Comparison of ENCODE assay signal across 11 cellular contexts in the genomic region with DNA sequence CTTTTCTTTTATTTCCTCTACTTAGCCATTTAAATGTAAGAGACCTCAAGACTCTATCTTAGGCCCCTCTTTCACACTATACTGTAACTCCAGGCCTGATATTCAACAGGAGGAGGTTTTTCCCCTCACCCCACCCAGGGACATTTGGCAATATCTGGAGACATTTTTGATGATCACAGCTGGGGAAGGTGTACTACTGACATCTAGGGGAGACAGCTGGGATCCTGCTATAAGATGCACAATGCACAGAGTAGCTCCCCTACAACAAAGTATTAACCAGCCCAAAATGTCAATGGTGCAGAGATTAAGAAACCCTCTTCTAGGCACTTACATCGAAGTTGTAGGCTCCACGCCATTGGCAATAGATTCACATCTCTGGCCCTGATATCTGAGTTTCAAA.
DNase-seq lines count a peak whose midpoint lies in the region; ATAC-seq and TF ChIP-seq lines count a peak whose summit lies in the region.
"Had no signal": no experiment of that assay in that cellular context is flagged by ENCODE, and none has a peak within 500 bp of the region (broad histone marks: within the 10 kb centered on the region; RNA-seq: fewer than 3 reads in every experiment).

No MANE protein-coding gene starts in this region.

- POLR2A ChIA-PET in CD8-positive, alpha-beta T cell (lab: Charles Lee): no interaction called here

- TF ChIP-seq CTCF in glutamatergic neuron (IDR thresholded peaks at IDR 0.05; ENCODE audit: partially characterized antibody, unreplicated experiment): no peak
- TF ChIP-seq CTCF in upper lobe of left lung (IDR thresholded peaks at IDR 0.05): no peak
- no peak for TF ChIP-seq CTCF in CD8-positive, alpha-beta T cell (IDR thresholded peaks at IDR 0.05)

- CTCF ChIA-PET in CD8-positive, alpha-beta T cell (lab: Charles Lee): no interaction called here

- no peaks in the 10 kb centered on the region for H3K9me3 ChIP-seq in GM23248 (ENCODE audit: low read depth)
- no peaks in the 10 kb centered on the region for H3K9me3 ChIP-seq in upper lobe of left lung
- H3K9me3 ChIP-seq in CD8-positive, alpha-beta T cell (ENCODE audit: low read length): no peaks in the 10 kb centered on the region
- H3K9me3 ChIP-seq: left ventricle myocardium inferior had no signal

- no peak for TF ChIP-seq POLR2A in upper lobe of left lung (IDR thresholded peaks at IDR 0.05)

- H3K27ac ChIP-seq in GM23248 (no peak overlapping the region), upper lobe of left lung (no peak overlapping the region)
- no peak overlapping the region for H3K27ac ChIP-seq in CD8-positive, alpha-beta T cell (ENCODE audit: low read depth, low read length)
- H3K27ac ChIP-seq: left ventricle myocardium inferior had no signal

- 49 to 59% methylated on average over 2 of the region's 2 CpGs for WGBS in GM23248 (ENCODE audit: low coverage in 1 of 2, low lambda C conversion rate in 2 of 2, missing lambda C conversion rate in 2 of 2), 2 experiments
- 58 to 91% methylated on average over 2 of the region's 2 CpGs for WGBS in upper lobe of left lung, 2 donors

- H3K79me2 ChIP-seq in GM23248 (ENCODE audit: insufficient read depth): no peaks in the 10 kb centered on the region

- no peaks in the 10 kb centered on the region for H3K27me3 Mint-ChIP-seq in glutamatergic neuron (ENCODE audit: unreplicated experiment)
- no peaks in the 10 kb centered on the region for H3K27me3 Mint-ChIP-seq in CD8-positive, alpha-beta T cell (ENCODE audit: low read depth)
- H3K27me3 Mint-ChIP-seq: IgD-negative memory B cell had no signal

- no peak for TF ChIP-seq EP300 in upper lobe of left lung (IDR thresholded peaks at IDR 0.05)

- H3K4me2 ChIP-seq in GM23248 (ENCODE audit: unreplicated experiment): no peak overlapping the region

- H3K9ac ChIP-seq in GM23248: no peak overlapping the region

- H3K36me3 ChIP-seq in GM23248 (ENCODE audit: low read depth) (no peaks in the 10 kb centered on the region), upper lobe of left lung (no peaks in the 10 kb centered on the region)
- H3K36me3 ChIP-seq in CD8-positive, alpha-beta T cell (ENCODE audit: insufficient read depth, low read length): no peaks in the 10 kb centered on the region
- H3K36me3 ChIP-seq: left ventricle myocardium inferior had no signal

- intact Hi-C loops in CD8-positive, alpha-beta T cell (cut with DNase I, micrococcal nuclease): no loop called here

- in situ Hi-C loops in GM23248 (cut with MboI): no loop called here

- ATAC-seq in HG03045 (IDR thresholded peaks at IDR 0.05; ENCODE audit: unreplicated experiment) (no peak), upper lobe of left lung (ENCODE audit: low FRiP score in 2 of 2) (no peak)
- no peak for ATAC-seq in CD8-positive, alpha-beta T cell

- H3K4me1 ChIP-seq in GM23248 (ENCODE audit: insufficient read depth): no peaks in the 10 kb centered on the region
- no peaks in the 10 kb centered on the region for H3K4me1 ChIP-seq in upper lobe of left lung
- H3K4me1 ChIP-seq in CD8-positive, alpha-beta T cell (ENCODE audit: insufficient read depth, low read length): no peaks in the 10 kb centered on the region
- H3K4me1 ChIP-seq: left ventricle myocardium inferior had no signal

- no peaks in the 10 kb centered on the region for H3F3A ChIP-seq in GM23248 (ENCODE audit: insufficient read depth)

- peak overlapping the region; percentile 31 for H3K27ac Mint-ChIP-seq in glutamatergic neuron (ENCODE audit: unreplicated experiment)
- H3K27ac Mint-ChIP-seq in CD8-positive, alpha-beta T cell: no peak overlapping the region
- H3K27ac Mint-ChIP-seq: IgD-negative memory B cell had no signal

- H3K4me3 Mint-ChIP-seq in glutamatergic neuron (ENCODE audit: unreplicated experiment): no peak overlapping the region
- H3K4me3 Mint-ChIP-seq in CD8-positive, alpha-beta T cell: no peak overlapping the region
- H3K4me3 Mint-ChIP-seq: IgD-negative memory B cell had no signal

- no peak overlapping the region for H3K4me3 ChIP-seq in GM23248
- H3K4me3 ChIP-seq in upper lobe of left lung: no peak overlapping the region
- no peak overlapping the region for H3K4me3 ChIP-seq in CD8-positive, alpha-beta T cell (ENCODE audit: low read depth, low read length)
- H3K4me3 ChIP-seq: left ventricle myocardium inferior had no signal

- DNase-seq in AG20443 (ENCODE audit: low spot score): peak; percentile 23
- DNase-seq in GM23248: peak; percentile 35
- DNase-seq in RKO (ENCODE audit: low spot score): peak; percentile 30
- no peak for DNase-seq in glutamatergic neuron
- no peak for DNase-seq in upper lobe of left lung
- no peak for DNase-seq in activated naive CD4-positive, alpha-beta T cell treated with Interleukin-2 at 50 U/mL for 16 hours
- no peak for DNase-seq in CD8-positive, alpha-beta T cell
- DNase-seq: activated CD4-positive, CD25-positive, alpha-beta regulatory T cell; left ventricle myocardium inferior had no signal

- no peaks in the 10 kb centered on the region for H4K20me1 ChIP-seq in GM23248 (ENCODE audit: insufficient read depth)

- no peaks in the 10 kb centered on the region for H3K27me3 ChIP-seq in GM23248 (replicated peaks; ENCODE audit: insufficient read depth)
- no peaks in the 10 kb centered on the region for H3K27me3 ChIP-seq in upper lobe of left lung
- H3K27me3 ChIP-seq in CD8-positive, alpha-beta T cell (ENCODE audit: insufficient read depth, low read length): no peaks in the 10 kb centered on the region

- no peak overlapping the region for H2AFZ ChIP-seq in GM23248

- no peaks in the 10 kb centered on the region for H3K4me1 Mint-ChIP-seq in glutamatergic neuron (ENCODE audit: low read depth, unreplicated experiment)
- H3K4me1 Mint-ChIP-seq in CD8-positive, alpha-beta T cell (ENCODE audit: low read depth): no peaks in the 10 kb centered on the region
- H3K4me1 Mint-ChIP-seq: IgD-negative memory B cell had no signal

- no peaks in the 10 kb centered on the region for H3K9me2 ChIP-seq in GM23248 (ENCODE audit: insufficient read depth)

- no peaks in the 10 kb centered on the region for H3K36me3 Mint-ChIP-seq in glutamatergic neuron (ENCODE audit: unreplicated experiment)
- no peaks in the 10 kb centered on the region for H3K36me3 Mint-ChIP-seq in CD8-positive, alpha-beta T cell

- H3K9me3 Mint-ChIP-seq in glutamatergic neuron (ENCODE audit: unreplicated experiment): no peaks in the 10 kb centered on the region
- peaks cover 6% of the 10 kb centered on the region for H3K9me3 Mint-ChIP-seq in CD8-positive, alpha-beta T cell

Comparison
In these comparisons a context has a peak if more than half of its experiments do, and no peak if none do; other contexts are left out.
1. DNase-seq: peak in AG20443 (single experiment), GM23248 (single experiment) and RKO (single experiment); none in glutamatergic neuron (single experiment), upper lobe of left lung (0 of 2), activated naive CD4-positive, alpha-beta T cell treated with Interleukin-2 at 50 U/mL for 16 hours (single experiment) and CD8-positive, alpha-beta T cell (0 of 7).